ENCODE assay signal across 1 cellular context in the genomic region with DNA sequence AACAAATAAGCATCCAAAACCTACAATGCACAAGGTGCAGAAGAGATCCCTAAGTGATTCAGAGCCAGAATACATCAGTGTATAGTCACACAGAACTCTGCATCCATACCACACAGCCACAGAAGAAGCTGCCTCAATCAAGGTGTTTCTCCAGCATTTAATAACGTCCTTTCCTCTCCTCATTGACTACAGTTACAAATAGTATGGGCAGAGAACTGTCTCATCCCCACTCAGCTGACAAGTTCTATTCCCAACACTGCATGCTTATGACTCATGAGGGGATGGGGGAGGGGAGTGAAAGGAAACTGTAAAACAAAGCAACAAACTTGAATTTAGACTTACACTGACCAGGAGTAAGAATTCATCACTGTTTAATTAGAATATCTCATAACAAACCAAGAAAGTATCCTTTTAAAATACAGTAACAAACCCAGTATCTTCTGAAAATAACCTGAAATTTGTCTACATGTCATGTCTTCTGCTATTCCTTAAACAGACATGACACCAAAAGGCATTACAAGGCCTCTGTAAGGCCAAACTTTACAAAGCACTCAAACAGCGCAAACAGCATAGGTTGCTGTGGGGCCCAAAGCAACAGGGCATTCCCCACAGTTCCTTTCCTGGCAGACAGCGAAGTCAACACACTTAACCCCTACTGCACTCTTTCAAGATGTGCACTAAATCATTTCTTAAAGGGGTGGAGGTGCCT.
TF ChIP-seq lines count a peak whose summit lies in the region.

No MANE protein-coding gene starts in this region.

TF ChIP-seq in HepG2, 621 proteins besides CTCF, POLR2A, EP300 and RAD21 (continues in another document):
- TF ChIP-seq IRF2 (CRISPR knock-in tag; IDR thresholded peaks at IDR 0.05) (no peak), IKZF4 (CRISPR knock-in tag; IDR thresholded peaks at IDR 0.05; ENCODE audit: borderline replicate concordance, low read depth, not compliant biosample characterization) (no peak), ZNF10 (CRISPR knock-in tag; IDR thresholded peaks at IDR 0.05; ENCODE audit: borderline replicate concordance, low read depth) (no peak), SIX1 (CRISPR knock-in tag; IDR thresholded peaks at IDR 0.05; ENCODE audit: borderline replicate concordance) (no peak), MTA1 (CRISPR knock-in tag; IDR thresholded peaks at IDR 0.05; ENCODE audit: borderline replicate concordance) (no peak), ZNF225 (CRISPR knock-in tag; IDR thresholded peaks at IDR 0.05) (no peak), NRL (CRISPR knock-in tag; IDR thresholded peaks at IDR 0.05; ENCODE audit: borderline replicate concordance) (no peak), ZNF282 (IDR thresholded peaks at IDR 0.05; ENCODE audit: partially characterized antibody) (no peak), ZKSCAN8 (CRISPR knock-in tag; IDR thresholded peaks at IDR 0.05; ENCODE audit: borderline replicate concordance) (no peak), SAFB2 (CRISPR knock-in tag; IDR thresholded peaks at IDR 0.05; ENCODE audit: borderline replicate concordance, low read depth) (no peak), SIX4 (CRISPR knock-in tag; IDR thresholded peaks at IDR 0.05) (no peak), ZNF121 (CRISPR knock-in tag; IDR thresholded peaks at IDR 0.05) (no peak), ZNF841 (CRISPR knock-in tag; IDR thresholded peaks at IDR 0.05; ENCODE audit: borderline replicate concordance) (no peak), ARID2 (CRISPR knock-in tag; IDR thresholded peaks at IDR 0.05; ENCODE audit: borderline replicate concordance) (no peak), ZNF7 (CRISPR knock-in tag; IDR thresholded peaks at IDR 0.05) (no peak), RAD51 (IDR thresholded peaks at IDR 0.05; ENCODE audit: borderline replicate concordance) (no peak), RBM22 (optimal IDR thresholded peaks at IDR 0.05; ENCODE audit: low read length) (peak; percentile 27), SIN3A (IDR thresholded peaks at IDR 0.05; ENCODE audit: borderline replicate concordance, low read depth, low read length) (no peak), ZSCAN20 (CRISPR knock-in tag; IDR thresholded peaks at IDR 0.05; ENCODE audit: borderline replicate concordance) (no peak), ZSCAN22 (CRISPR knock-in tag; IDR thresholded peaks at IDR 0.05) (no peak), ZNF652 (CRISPR knock-in tag; IDR thresholded peaks at IDR 0.05; ENCODE audit: borderline replicate concordance, low read depth) (peak; percentile 83), ZNF850 (CRISPR knock-in tag; conservative IDR thresholded peaks at IDR 0.05) (no peak), ONECUT2 (CRISPR knock-in tag; IDR thresholded peaks at IDR 0.05) (no peak), ZNF878 (CRISPR knock-in tag; IDR thresholded peaks at IDR 0.05) (no peak), ZMYM2 (CRISPR knock-in tag; IDR thresholded peaks at IDR 0.05) (no peak), NKX3-1 (CRISPR knock-in tag; IDR thresholded peaks at IDR 0.05) (no peak), CBFB (CRISPR knock-in tag; IDR thresholded peaks at IDR 0.05) (no peak), PRPF4 (IDR thresholded peaks at IDR 0.05; ENCODE audit: low read depth, low read length, poor library complexity, severe bottlenecking) (no peak), ZNF768 (CRISPR knock-in tag; IDR thresholded peaks at IDR 0.05) (no peak), ZFY (CRISPR knock-in tag; IDR thresholded peaks at IDR 0.05) (no peak), ZNF660 (CRISPR knock-in tag; IDR thresholded peaks at IDR 0.05; ENCODE audit: borderline replicate concordance, low read depth) (no peak), FOSL2 (CRISPR knock-in tag; IDR thresholded peaks at IDR 0.05) (peak; percentile 89), SMAD1 (CRISPR knock-in tag; IDR thresholded peaks at IDR 0.05; ENCODE audit: borderline replicate concordance, low read depth) (no peak), NFKB2 (CRISPR knock-in tag; IDR thresholded peaks at IDR 0.05; ENCODE audit: borderline replicate concordance) (no peak), HCFC1 (IDR thresholded peaks at IDR 0.05; ENCODE audit: low read depth, low read length) (no peak), ZFYVE20 (CRISPR knock-in tag; IDR thresholded peaks at IDR 0.05; ENCODE audit: borderline replicate concordance, low read depth) (no peak), ELF1 (CRISPR knock-in tag; IDR thresholded peaks at IDR 0.05) (no peak), ERF (CRISPR knock-in tag; IDR thresholded peaks at IDR 0.05) (0 out of 2 replicates have a peak, but pooled peaks have one; percentile 21), HOXA3 (CRISPR knock-in tag; IDR thresholded peaks at IDR 0.05) (no peak)
- TF ChIP-seq, protein P1, sequence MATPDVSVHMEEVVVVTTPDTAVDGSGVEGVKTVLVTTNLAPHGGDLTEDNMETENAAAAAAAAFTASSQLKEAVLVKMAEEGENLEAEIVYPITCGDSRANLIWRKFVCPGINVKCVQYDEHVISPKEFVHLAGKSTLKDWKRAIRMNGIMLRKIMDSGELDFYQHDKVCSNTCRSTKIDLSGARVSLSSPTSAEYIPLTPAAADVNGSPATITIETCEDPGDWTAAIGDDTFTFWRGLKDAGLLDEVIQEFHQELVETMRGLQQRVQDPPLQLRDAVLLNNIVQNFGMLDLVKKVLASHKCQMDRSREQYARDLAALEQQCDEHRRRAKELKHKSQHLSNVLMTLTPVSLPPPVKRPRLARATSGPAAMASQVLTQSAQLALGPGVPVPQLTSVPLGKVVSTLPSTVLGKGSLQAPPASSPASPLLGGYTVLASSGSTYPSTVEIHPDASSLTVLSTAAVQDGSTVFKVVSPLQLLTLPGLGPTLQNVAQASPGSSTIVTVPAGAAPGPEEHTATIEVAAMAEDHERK (CRISPR knock-in tag; IDR thresholded peaks at IDR 0.05; ENCODE audit: low read depth), result no peak
- TF ChIP-seq, protein P2, sequence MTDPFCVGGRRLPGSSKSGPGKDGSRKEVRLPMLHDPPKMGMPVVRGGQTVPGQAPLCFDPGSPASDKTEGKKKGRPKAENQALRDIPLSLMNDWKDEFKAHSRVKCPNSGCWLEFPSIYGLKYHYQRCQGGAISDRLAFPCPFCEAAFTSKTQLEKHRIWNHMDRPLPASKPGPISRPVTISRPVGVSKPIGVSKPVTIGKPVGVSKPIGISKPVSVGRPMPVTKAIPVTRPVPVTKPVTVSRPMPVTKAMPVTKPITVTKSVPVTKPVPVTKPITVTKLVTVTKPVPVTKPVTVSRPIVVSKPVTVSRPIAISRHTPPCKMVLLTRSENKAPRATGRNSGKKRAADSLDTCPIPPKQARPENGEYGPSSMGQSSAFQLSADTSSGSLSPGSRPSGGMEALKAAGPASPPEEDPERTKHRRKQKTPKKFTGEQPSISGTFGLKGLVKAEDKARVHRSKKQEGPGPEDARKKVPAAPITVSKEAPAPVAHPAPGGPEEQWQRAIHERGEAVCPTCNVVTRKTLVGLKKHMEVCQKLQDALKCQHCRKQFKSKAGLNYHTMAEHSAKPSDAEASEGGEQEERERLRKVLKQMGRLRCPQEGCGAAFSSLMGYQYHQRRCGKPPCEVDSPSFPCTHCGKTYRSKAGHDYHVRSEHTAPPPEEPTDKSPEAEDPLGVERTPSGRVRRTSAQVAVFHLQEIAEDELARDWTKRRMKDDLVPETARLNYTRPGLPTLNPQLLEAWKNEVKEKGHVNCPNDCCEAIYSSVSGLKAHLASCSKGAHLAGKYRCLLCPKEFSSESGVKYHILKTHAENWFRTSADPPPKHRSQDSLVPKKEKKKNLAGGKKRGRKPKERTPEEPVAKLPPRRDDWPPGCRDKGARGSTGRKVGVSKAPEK (CRISPR knock-in tag; IDR thresholded peaks at IDR 0.05; ENCODE audit: borderline replicate concordance), result no peak
- TF ChIP-seq, protein P3, sequence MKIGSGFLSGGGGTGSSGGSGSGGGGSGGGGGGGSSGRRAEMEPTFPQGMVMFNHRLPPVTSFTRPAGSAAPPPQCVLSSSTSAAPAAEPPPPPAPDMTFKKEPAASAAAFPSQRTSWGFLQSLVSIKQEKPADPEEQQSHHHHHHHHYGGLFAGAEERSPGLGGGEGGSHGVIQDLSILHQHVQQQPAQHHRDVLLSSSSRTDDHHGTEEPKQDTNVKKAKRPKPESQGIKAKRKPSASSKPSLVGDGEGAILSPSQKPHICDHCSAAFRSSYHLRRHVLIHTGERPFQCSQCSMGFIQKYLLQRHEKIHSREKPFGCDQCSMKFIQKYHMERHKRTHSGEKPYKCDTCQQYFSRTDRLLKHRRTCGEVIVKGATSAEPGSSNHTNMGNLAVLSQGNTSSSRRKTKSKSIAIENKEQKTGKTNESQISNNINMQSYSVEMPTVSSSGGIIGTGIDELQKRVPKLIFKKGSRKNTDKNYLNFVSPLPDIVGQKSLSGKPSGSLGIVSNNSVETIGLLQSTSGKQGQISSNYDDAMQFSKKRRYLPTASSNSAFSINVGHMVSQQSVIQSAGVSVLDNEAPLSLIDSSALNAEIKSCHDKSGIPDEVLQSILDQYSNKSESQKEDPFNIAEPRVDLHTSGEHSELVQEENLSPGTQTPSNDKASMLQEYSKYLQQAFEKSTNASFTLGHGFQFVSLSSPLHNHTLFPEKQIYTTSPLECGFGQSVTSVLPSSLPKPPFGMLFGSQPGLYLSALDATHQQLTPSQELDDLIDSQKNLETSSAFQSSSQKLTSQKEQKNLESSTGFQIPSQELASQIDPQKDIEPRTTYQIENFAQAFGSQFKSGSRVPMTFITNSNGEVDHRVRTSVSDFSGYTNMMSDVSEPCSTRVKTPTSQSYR (CRISPR knock-in tag; IDR thresholded peaks at IDR 0.05; ENCODE audit: borderline replicate concordance), result peak; percentile 84; the same call in 1 of the 2 replicates
- TF ChIP-seq, protein P4, sequence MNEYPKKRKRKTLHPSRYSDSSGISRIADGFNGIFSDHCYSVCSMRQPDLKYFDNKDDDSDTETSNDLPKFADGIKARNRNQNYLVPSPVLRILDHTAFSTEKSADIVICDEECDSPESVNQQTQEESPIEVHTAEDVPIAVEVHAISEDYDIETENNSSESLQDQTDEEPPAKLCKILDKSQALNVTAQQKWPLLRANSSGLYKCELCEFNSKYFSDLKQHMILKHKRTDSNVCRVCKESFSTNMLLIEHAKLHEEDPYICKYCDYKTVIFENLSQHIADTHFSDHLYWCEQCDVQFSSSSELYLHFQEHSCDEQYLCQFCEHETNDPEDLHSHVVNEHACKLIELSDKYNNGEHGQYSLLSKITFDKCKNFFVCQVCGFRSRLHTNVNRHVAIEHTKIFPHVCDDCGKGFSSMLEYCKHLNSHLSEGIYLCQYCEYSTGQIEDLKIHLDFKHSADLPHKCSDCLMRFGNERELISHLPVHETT (CRISPR knock-in tag; conservative IDR thresholded peaks at IDR 0.05), result no peak
- TF ChIP-seq, protein P5, sequence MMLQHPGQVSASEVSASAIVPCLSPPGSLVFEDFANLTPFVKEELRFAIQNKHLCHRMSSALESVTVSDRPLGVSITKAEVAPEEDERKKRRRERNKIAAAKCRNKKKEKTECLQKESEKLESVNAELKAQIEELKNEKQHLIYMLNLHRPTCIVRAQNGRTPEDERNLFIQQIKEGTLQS (CRISPR knock-in tag; IDR thresholded peaks at IDR 0.05), result 0 out of 2 replicates have a peak, but pooled peaks have one; percentile 52
- TF ChIP-seq, protein P6, sequence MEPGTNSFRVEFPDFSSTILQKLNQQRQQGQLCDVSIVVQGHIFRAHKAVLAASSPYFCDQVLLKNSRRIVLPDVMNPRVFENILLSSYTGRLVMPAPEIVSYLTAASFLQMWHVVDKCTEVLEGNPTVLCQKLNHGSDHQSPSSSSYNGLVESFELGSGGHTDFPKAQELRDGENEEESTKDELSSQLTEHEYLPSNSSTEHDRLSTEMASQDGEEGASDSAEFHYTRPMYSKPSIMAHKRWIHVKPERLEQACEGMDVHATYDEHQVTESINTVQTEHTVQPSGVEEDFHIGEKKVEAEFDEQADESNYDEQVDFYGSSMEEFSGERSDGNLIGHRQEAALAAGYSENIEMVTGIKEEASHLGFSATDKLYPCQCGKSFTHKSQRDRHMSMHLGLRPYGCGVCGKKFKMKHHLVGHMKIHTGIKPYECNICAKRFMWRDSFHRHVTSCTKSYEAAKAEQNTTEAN (CRISPR knock-in tag; conservative IDR thresholded peaks at IDR 0.05), result no peak
- TF ChIP-seq, protein P7, sequence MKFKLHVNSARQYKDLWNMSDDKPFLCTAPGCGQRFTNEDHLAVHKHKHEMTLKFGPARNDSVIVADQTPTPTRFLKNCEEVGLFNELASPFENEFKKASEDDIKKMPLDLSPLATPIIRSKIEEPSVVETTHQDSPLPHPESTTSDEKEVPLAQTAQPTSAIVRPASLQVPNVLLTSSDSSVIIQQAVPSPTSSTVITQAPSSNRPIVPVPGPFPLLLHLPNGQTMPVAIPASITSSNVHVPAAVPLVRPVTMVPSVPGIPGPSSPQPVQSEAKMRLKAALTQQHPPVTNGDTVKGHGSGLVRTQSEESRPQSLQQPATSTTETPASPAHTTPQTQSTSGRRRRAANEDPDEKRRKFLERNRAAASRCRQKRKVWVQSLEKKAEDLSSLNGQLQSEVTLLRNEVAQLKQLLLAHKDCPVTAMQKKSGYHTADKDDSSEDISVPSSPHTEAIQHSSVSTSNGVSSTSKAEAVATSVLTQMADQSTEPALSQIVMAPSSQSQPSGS (CRISPR knock-in tag; IDR thresholded peaks at IDR 0.05), result no peak
- TF ChIP-seq, protein P8, sequence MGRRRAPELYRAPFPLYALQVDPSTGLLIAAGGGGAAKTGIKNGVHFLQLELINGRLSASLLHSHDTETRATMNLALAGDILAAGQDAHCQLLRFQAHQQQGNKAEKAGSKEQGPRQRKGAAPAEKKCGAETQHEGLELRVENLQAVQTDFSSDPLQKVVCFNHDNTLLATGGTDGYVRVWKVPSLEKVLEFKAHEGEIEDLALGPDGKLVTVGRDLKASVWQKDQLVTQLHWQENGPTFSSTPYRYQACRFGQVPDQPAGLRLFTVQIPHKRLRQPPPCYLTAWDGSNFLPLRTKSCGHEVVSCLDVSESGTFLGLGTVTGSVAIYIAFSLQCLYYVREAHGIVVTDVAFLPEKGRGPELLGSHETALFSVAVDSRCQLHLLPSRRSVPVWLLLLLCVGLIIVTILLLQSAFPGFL (CRISPR knock-in tag; IDR thresholded peaks at IDR 0.05), result no peak
- TF ChIP-seq, protein P9, sequence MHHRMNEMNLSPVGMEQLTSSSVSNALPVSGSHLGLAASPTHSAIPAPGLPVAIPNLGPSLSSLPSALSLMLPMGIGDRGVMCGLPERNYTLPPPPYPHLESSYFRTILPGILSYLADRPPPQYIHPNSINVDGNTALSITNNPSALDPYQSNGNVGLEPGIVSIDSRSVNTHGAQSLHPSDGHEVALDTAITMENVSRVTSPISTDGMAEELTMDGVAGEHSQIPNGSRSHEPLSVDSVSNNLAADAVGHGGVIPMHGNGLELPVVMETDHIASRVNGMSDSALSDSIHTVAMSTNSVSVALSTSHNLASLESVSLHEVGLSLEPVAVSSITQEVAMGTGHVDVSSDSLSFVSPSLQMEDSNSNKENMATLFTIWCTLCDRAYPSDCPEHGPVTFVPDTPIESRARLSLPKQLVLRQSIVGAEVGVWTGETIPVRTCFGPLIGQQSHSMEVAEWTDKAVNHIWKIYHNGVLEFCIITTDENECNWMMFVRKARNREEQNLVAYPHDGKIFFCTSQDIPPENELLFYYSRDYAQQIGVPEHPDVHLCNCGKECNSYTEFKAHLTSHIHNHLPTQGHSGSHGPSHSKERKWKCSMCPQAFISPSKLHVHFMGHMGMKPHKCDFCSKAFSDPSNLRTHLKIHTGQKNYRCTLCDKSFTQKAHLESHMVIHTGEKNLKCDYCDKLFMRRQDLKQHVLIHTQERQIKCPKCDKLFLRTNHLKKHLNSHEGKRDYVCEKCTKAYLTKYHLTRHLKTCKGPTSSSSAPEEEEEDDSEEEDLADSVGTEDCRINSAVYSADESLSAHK (CRISPR knock-in tag; IDR thresholded peaks at IDR 0.05; ENCODE audit: borderline replicate concordance), result no peak
